25 cellular contexts compared by ENCODE assay signal in genomic region chr7:101945034-101945758, GRCh38.
DNase-seq lines count a peak whose midpoint lies in the region; ATAC-seq and TF ChIP-seq lines count a peak whose summit lies in the region.
"Had no signal": no experiment of that assay in that cellular context is flagged by ENCODE, and none has a peak within 500 bp of the region (broad histone marks: within the 10 kb centered on the region; RNA-seq: fewer than 3 reads in every experiment).

No MANE protein-coding gene starts in this region.

- H3K27me3 ChIP-seq in DND-41 (ENCODE audit: insufficient read depth, low read length, poor library complexity) (no peaks in the 10 kb centered on the region), RWPE2 (ENCODE audit: insufficient read depth, poor library complexity, severe bottlenecking) (no peaks in the 10 kb centered on the region), rectal smooth muscle tissue (ENCODE audit: control insufficient read depth, insufficient read depth, low read length) (no peaks in the 10 kb centered on the region)
- H3K27me3 ChIP-seq: breast epithelium, dorsolateral prefrontal cortex had no signal

- ATAC-seq in DND-41 (ENCODE audit: insufficient read depth, low read depth) (no peak), RWPE2 (ENCODE audit: low read depth) (no peak), left ventricle myocardium superior (peak; percentile 67), GM21390 (IDR thresholded peaks at IDR 0.05; ENCODE audit: unreplicated experiment) (no peak)

- peaks cover 53% of the 10 kb centered on the region for H4K20me1 ChIP-seq in DND-41 (ENCODE audit: insufficient read depth, low read length)

- H3K79me2 ChIP-seq in DND-41 (ENCODE audit: insufficient read depth, low read length): peaks cover 95% of the 10 kb centered on the region

- H3K4me3 ChIP-seq in DND-41 (ENCODE audit: low read depth in 1 of 2, low read length in 2 of 2): no peak overlapping the region
- H3K4me3 ChIP-seq in RWPE2 (ENCODE audit: severe bottlenecking): no peak overlapping the region
- H3K4me3 ChIP-seq in rectal smooth muscle tissue (ENCODE audit: low read length): no peak overlapping the region
- H3K4me3 ChIP-seq: breast epithelium, dorsolateral prefrontal cortex, SK-N-MC had no signal

- H3K27ac ChIP-seq in DND-41 (ENCODE audit: low read length) (peak overlapping the region; percentile 46), RWPE2 (ENCODE audit: poor library complexity, severe bottlenecking) (no peak overlapping the region), rectal smooth muscle tissue (ENCODE audit: low read depth, low read length) (peak overlapping the region; percentile 88)
- H3K27ac ChIP-seq: breast epithelium, dorsolateral prefrontal cortex, epithelial cell of prostate, KMS-11, SK-N-MC had no signal

- H3K36me3 ChIP-seq in DND-41 (ENCODE audit: insufficient read depth, low read length) (peaks cover 14% of the 10 kb centered on the region; the same call in 1 of the 2 replicates), RWPE2 (ENCODE audit: low read depth) (no peaks in the 10 kb centered on the region), rectal smooth muscle tissue (ENCODE audit: control insufficient read depth, insufficient read depth, low read length) (no peaks in the 10 kb centered on the region)
- H3K36me3 ChIP-seq: breast epithelium had no signal

- H3K4me1 ChIP-seq in DND-41 (ENCODE audit: insufficient read depth, low read length): peaks cover 21% of the 10 kb centered on the region
- H3K4me1 ChIP-seq in RWPE2 (ENCODE audit: insufficient read depth, poor library complexity, severe bottlenecking): peaks cover 29% of the 10 kb centered on the region
- H3K4me1 ChIP-seq in rectal smooth muscle tissue (ENCODE audit: control insufficient read depth, insufficient read depth, low read length): peaks cover 67% of the 10 kb centered on the region
- H3K4me1 ChIP-seq: breast epithelium had no signal

- DNase-seq in DND-41 (no peak), RWPE2 (ENCODE audit: low spot score) (peak; percentile 25), left ventricle myocardium superior (peak; percentile 73), LoVo (ENCODE audit: low spot score) (no peak), AG08395 (ENCODE audit: low spot score) (no peak), germinal center (ENCODE audit: low spot score) (no peak)
- DNase-seq: activated CD4-positive, alpha-beta memory T cell treated with anti-CD3 and anti-CD28 coated beads, Interleukin-2, amount 10 ng/mL, durations not matched to agents 7 days and 5 days; activated naive CD4-positive, alpha-beta T cell; CD4-positive, alpha-beta T cell; DMS153; dorsolateral prefrontal cortex; foreskin fibroblast; GF-D8; kidney glomerular epithelial cell; midbrain; NCI-H1930; NCI-H226; NCI-H82; stimulated activated CD4-positive, alpha-beta T cell treated with anti-CD3 and anti-CD28 coated beads, Interleukin-15, amount 100 ng/mL, for 24 hours had no signal

- H3K9ac ChIP-seq in DND-41 (ENCODE audit: low read depth, low read length): no peak overlapping the region
- H3K9ac ChIP-seq in rectal smooth muscle tissue (ENCODE audit: low read length): no peak overlapping the region
- H3K9ac ChIP-seq: KMS-11 had no signal

- intact Hi-C loops in left ventricle myocardium superior (cut with micrococcal nuclease): no loop called here

- H2AFZ ChIP-seq in DND-41 (ENCODE audit: low read depth, low read length): no peak overlapping the region

- H3K9me3 ChIP-seq in DND-41 (ENCODE audit: insufficient read depth, low read length, severe bottlenecking): no peaks in the 10 kb centered on the region
- H3K9me3 ChIP-seq in RWPE2 (ENCODE audit: severe bottlenecking): no peaks in the 10 kb centered on the region
- H3K9me3 ChIP-seq: breast epithelium had no signal

- TF ChIP-seq CTCF in DND-41 (IDR thresholded peaks at IDR 0.05; ENCODE audit: borderline replicate concordance, extremely low read depth, low read length, poor library complexity, severe bottlenecking) (no peak), RWPE2 (IDR thresholded peaks at IDR 0.05; ENCODE audit: poor library complexity, severe bottlenecking) (no peak)

- no peak overlapping the region for H3K4me2 ChIP-seq in DND-41 (ENCODE audit: insufficient read depth, low read length)
- H3K4me2 ChIP-seq: KMS-11 had no signal

Comparison
In these comparisons a context has a peak if more than half of its experiments do, and no peak if none do; other contexts are left out.
1. DNase-seq: peak in RWPE2 (single experiment) and left ventricle myocardium superior (single experiment); none in DND-41 (single experiment), LoVo (single experiment), AG08395 (single experiment) and germinal center (single experiment).